8 cellular contexts compared by ENCODE assay signal in genomic region chr3:32781211-32781968, GRCh38. TPM values are rescaled to one million over a fixed set of nuclear protein-coding genes. Genes with fewer than 3 reads are reported as not detected.
DNase-seq lines count a peak whose midpoint lies in the region; ATAC-seq and TF ChIP-seq lines count a peak whose summit lies in the region.

No MANE protein-coding gene starts in this region.

- WGBS in suprapubic skin, result 2% methylated on average over 30 of the region's 59 CpGs

- TF ChIP-seq CTCF in DOHH2 (IDR thresholded peaks at IDR 0.05; ENCODE audit: low read depth, low read length, poor library complexity, severe bottlenecking) (peak; percentile 75), RWPE1 (conservative IDR thresholded peaks at IDR 0.05; ENCODE audit: low read depth) (peak; percentile 92), suprapubic skin (IDR thresholded peaks at IDR 0.05) (peak in 1 of 2 donors; percentile 92)

- H3K27ac ChIP-seq in DOHH2 (ENCODE audit: low read depth, low read length), result no peak overlapping the region
- peak overlapping the region; percentile 54 for H3K27ac ChIP-seq in RWPE1
- H3K27ac ChIP-seq in suprapubic skin, result no peak overlapping the region

- H3K9me3 ChIP-seq in DOHH2 (ENCODE audit: control insufficient read depth, insufficient read depth, low read length) (no peaks in the 10 kb centered on the region), suprapubic skin (no peaks in the 10 kb centered on the region)

- H3K79me2 ChIP-seq in DOHH2 (ENCODE audit: control insufficient read depth, low read length), result no peaks in the 10 kb centered on the region

- peaks cover 9% of the 10 kb centered on the region for H3K4me1 ChIP-seq in DOHH2 (ENCODE audit: control insufficient read depth, low read length)
- peaks cover 6% of the 10 kb centered on the region for H3K4me1 ChIP-seq in suprapubic skin

- no peak for TF ChIP-seq POLR2A in suprapubic skin (IDR thresholded peaks at IDR 0.05)

- peak; percentile 50; the same call in 1 of the 2 replicates for TF ChIP-seq RAD21 in Ishikawa (IDR thresholded peaks at IDR 0.05; ENCODE audit: low read depth)

- H3K27me3 ChIP-seq in DOHH2 (ENCODE audit: control insufficient read depth, low read length) (no peaks in the 10 kb centered on the region), suprapubic skin (no peaks in the 10 kb centered on the region)

- ATAC-seq in GM21717 (IDR thresholded peaks at IDR 0.05; ENCODE audit: unreplicated experiment), result peak; percentile 95

- H3K9me2 ChIP-seq in DOHH2 (replicated peaks; ENCODE audit: control insufficient read depth, low read length), result no peaks in the 10 kb centered on the region

- TF ChIP-seq EP300 in Ishikawa (IDR thresholded peaks at IDR 0.05; ENCODE audit: borderline replicate concordance), result peak; percentile 24; the same call in 1 of the 2 replicates
- TF ChIP-seq EP300 in suprapubic skin (IDR thresholded peaks at IDR 0.05), result no peak

- H3K4me2 ChIP-seq in DOHH2 (ENCODE audit: low read length), result peak overlapping the region; percentile 97

- H3K36me3 ChIP-seq in DOHH2 (ENCODE audit: control insufficient read depth, low read length) (no peaks in the 10 kb centered on the region), suprapubic skin (no peaks in the 10 kb centered on the region)

- CTCF ChIA-PET in RWPE1 (lab: Yijun Ruan, JAX), result interaction anchor here (0.6 to 0.8 kb wide), 6 partner anchors 9 to 141 kb away, joined by 3 to 5 read pairs (median 4); no protein-coding TSS in a partner anchor

- no peaks in the 10 kb centered on the region for H3F3A ChIP-seq in DOHH2 (ENCODE audit: control insufficient read depth, insufficient read depth)

- H4K20me1 ChIP-seq in DOHH2 (ENCODE audit: control insufficient read depth, insufficient read depth, low read depth, low read length), result peaks cover 6% of the 10 kb centered on the region; the same call in 1 of the 2 replicates

- DNase-seq in RWPE1 (ENCODE audit: low spot score) (peak; percentile 60), activated gamma-delta T cell treated with Interleukin-2 at 50 U/mL for 16 hours (peak; percentile 53), germinal center (ENCODE audit: low spot score) (peak; percentile 64), occipital lobe (lab: John Stamatoyannopoulos, UW) (peak; percentile 45), suprapubic skin (ENCODE audit: low spot score in 2 of 2) (peak; percentile 74 to 82)

- POLR2A ChIA-PET in RWPE1 (lab: Yijun Ruan, JAX; ENCODE audit: low non-redundant PET), result no interaction called here

- peak overlapping the region; percentile 77 for H3K4me3 ChIP-seq in DOHH2 (ENCODE audit: low read length)
- H3K4me3 ChIP-seq in suprapubic skin, result peak overlapping the region; percentile 56

TF ChIP-seq in Ishikawa, 13 proteins besides CTCF, POLR2A, EP300 and RAD21:
- TF ChIP-seq, protein P1, sequence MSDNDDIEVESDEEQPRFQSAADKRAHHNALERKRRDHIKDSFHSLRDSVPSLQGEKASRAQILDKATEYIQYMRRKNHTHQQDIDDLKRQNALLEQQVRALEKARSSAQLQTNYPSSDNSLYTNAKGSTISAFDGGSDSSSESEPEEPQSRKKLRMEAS (IDR thresholded peaks at IDR 0.05), result peak; percentile 67
- TF ChIP-seq TAF1 (IDR thresholded peaks at IDR 0.05; ENCODE audit: low read depth) (peak; percentile 32; the same call in 1 of the 2 replicates), CEBPB (IDR thresholded peaks at IDR 0.05) (no peak), CREB1 (IDR thresholded peaks at IDR 0.05; ENCODE audit: low read depth) (no peak), FOXM1 (IDR thresholded peaks at IDR 0.05; ENCODE audit: borderline replicate concordance, low read depth) (no peak), NFIC (IDR thresholded peaks at IDR 0.05) (no peak), TCF12 (IDR thresholded peaks at IDR 0.05; ENCODE audit: low read depth) (peak; percentile 50; the same call in 1 of the 2 replicates), ZBTB7A (IDR thresholded peaks at IDR 0.05; ENCODE audit: low read depth) (peak; percentile 93), YY1 (IDR thresholded peaks at IDR 0.05; ENCODE audit: low read depth) (no peak), TEAD4 (IDR thresholded peaks at IDR 0.05) (no peak), EGR1 (IDR thresholded peaks at IDR 0.05) (no peak)
- TF ChIP-seq, protein P2, sequence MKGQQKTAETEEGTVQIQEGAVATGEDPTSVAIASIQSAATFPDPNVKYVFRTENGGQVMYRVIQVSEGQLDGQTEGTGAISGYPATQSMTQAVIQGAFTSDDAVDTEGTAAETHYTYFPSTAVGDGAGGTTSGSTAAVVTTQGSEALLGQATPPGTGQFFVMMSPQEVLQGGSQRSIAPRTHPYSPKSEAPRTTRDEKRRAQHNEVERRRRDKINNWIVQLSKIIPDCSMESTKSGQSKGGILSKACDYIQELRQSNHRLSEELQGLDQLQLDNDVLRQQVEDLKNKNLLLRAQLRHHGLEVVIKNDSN (IDR thresholded peaks at IDR 0.05), result peak; percentile 24; the same call in 1 of the 2 replicates
- TF ChIP-seq, protein P3, sequence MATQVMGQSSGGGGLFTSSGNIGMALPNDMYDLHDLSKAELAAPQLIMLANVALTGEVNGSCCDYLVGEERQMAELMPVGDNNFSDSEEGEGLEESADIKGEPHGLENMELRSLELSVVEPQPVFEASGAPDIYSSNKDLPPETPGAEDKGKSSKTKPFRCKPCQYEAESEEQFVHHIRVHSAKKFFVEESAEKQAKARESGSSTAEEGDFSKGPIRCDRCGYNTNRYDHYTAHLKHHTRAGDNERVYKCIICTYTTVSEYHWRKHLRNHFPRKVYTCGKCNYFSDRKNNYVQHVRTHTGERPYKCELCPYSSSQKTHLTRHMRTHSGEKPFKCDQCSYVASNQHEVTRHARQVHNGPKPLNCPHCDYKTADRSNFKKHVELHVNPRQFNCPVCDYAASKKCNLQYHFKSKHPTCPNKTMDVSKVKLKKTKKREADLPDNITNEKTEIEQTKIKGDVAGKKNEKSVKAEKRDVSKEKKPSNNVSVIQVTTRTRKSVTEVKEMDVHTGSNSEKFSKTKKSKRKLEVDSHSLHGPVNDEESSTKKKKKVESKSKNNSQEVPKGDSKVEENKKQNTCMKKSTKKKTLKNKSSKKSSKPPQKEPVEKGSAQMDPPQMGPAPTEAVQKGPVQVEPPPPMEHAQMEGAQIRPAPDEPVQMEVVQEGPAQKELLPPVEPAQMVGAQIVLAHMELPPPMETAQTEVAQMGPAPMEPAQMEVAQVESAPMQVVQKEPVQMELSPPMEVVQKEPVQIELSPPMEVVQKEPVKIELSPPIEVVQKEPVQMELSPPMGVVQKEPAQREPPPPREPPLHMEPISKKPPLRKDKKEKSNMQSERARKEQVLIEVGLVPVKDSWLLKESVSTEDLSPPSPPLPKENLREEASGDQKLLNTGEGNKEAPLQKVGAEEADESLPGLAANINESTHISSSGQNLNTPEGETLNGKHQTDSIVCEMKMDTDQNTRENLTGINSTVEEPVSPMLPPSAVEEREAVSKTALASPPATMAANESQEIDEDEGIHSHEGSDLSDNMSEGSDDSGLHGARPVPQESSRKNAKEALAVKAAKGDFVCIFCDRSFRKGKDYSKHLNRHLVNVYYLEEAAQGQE (IDR thresholded peaks at IDR 0.05; ENCODE audit: low read depth), result no peak

RNA-seq across cellular contexts. Expression of gene TRIM71, which starts 36.4 kb away (rescaled TPM):
- total RNA-seq in occipital lobe, result 2.5 TPM
- not detected for total RNA-seq in suprapubic skin
